ENCODE assay signal across 12 cellular contexts in the genomic region with DNA sequence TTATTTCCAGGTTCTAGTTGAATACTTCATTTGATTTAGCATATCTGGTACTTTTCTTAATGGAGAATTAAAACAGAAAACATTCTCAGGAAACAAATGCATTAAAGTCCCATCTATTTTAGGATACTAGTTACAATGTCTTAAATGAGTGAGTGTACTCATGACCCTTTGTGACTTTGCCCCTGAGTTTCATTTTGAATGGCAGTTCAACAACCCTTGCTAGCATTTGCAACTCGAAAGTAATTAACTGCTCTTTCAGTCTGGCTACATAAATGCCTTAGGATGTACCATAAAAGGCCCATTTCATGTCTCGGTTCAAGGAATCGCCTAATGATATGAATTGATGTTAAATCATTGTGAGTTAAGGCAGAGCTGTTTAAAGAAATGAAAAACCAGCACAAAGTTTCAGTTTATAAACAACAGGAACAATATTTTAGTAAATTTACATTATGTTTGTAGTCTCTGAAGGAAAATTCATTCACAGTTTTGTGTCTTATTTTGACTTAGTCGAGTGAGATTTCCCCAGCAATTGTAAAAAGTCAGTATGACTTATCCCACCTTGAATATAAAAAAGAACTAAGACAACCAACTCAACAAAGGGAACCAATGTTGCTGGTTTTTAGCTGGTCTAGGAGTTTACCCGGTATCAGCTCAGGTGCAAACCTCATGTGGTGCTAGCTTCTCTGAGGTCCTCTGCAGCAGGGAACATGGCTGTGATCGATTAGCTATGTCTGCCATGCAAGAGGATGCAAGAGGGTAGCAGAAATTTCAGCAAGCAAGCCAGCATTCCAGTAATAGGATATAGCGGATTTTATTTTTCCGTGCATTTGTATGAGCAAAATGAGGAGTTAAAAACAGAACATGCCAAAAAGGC.
DNase-seq lines count a peak whose midpoint lies in the region; ATAC-seq, FAIRE-seq and TF ChIP-seq lines count a peak whose summit lies in the region.
"Had no signal": no experiment of that assay in that cellular context is flagged by ENCODE, and none has a peak within 500 bp of the region (broad histone marks: within the 10 kb centered on the region; RNA-seq: fewer than 3 reads in every experiment).

No MANE protein-coding gene starts in this region.

- no peak for TF ChIP-seq CTCF in GM10266 (IDR thresholded peaks at IDR 0.05; ENCODE audit: control insufficient read depth, insufficient read depth, low read depth, missing control alignments)
- TF ChIP-seq CTCF in spleen (IDR thresholded peaks at IDR 0.05 in 8 of 11, conservative IDR thresholded peaks at IDR 0.05 in 3 of 11): no peak

- no peak overlapping the region for H3K4me3 Mint-ChIP-seq in T-helper 1 cell treated with Interleukin-12 subunit alpha and Interleukin-12 subunit beta and Interleukin-4 antibody, amounts not matched to agents 30 μg/mL and 1 μg/mL, for 36 hours
- no peak overlapping the region for H3K4me3 Mint-ChIP-seq in stimulated activated memory B cell treated with anti-CD40 and anti-IgM and Interleukin-4, amounts not matched to agents 10 μg/mL and 1 μg/mL and 100 μg/mL, for 72 hours
- H3K4me3 Mint-ChIP-seq: activated B cell treated with CpG ODN at 0.5 μM for 24 hours had no signal

- H3K9me3 Mint-ChIP-seq in T-helper 1 cell treated with Interleukin-12 subunit alpha and Interleukin-12 subunit beta and Interleukin-4 antibody, amounts not matched to agents 30 μg/mL and 1 μg/mL, for 36 hours: no peaks in the 10 kb centered on the region
- H3K9me3 Mint-ChIP-seq in stimulated activated memory B cell treated with anti-CD40 and anti-IgM and Interleukin-4, amounts not matched to agents 10 μg/mL and 1 μg/mL and 100 μg/mL, for 72 hours: no peaks in the 10 kb centered on the region
- H3K9me3 Mint-ChIP-seq: activated B cell treated with CpG ODN at 0.5 μM for 24 hours had no signal

- no peaks in the 10 kb centered on the region for H3K36me3 Mint-ChIP-seq in T-helper 1 cell treated with Interleukin-12 subunit alpha and Interleukin-12 subunit beta and Interleukin-4 antibody, amounts not matched to agents 30 μg/mL and 1 μg/mL, for 36 hours (ENCODE audit: low read depth)
- no peaks in the 10 kb centered on the region for H3K36me3 Mint-ChIP-seq in stimulated activated memory B cell treated with anti-CD40 and anti-IgM and Interleukin-4, amounts not matched to agents 10 μg/mL and 1 μg/mL and 100 μg/mL, for 72 hours

- intact Hi-C loops in sciatic nerve (cut with DNase I) (no loop called here), spleen (cut with DNase I; ENCODE audit: low total_unique reads) (no loop called here)

- peak overlapping the region in 2 of 8 donors; percentile 24 to 31 for H3K27ac ChIP-seq in spleen
- H3K27ac ChIP-seq: parathyroid adenoma had no signal

- H3K27ac Mint-ChIP-seq in T-helper 1 cell treated with Interleukin-12 subunit alpha and Interleukin-12 subunit beta and Interleukin-4 antibody, amounts not matched to agents 30 μg/mL and 1 μg/mL, for 36 hours: peak overlapping the region; percentile 42
- H3K27ac Mint-ChIP-seq in stimulated activated memory B cell treated with anti-CD40 and anti-IgM and Interleukin-4, amounts not matched to agents 10 μg/mL and 1 μg/mL and 100 μg/mL, for 72 hours: no peak overlapping the region
- H3K27ac Mint-ChIP-seq: activated B cell treated with CpG ODN at 0.5 μM for 24 hours had no signal

- ATAC-seq in HG02870 (IDR thresholded peaks at IDR 0.05; ENCODE audit: unreplicated experiment): peak; percentile 98
- no peak for ATAC-seq in sciatic nerve
- no peak for ATAC-seq in stimulated activated memory B cell treated with anti-CD40 and anti-IgM and Interleukin-4, amounts not matched to agents 10 μg/mL and 1 μg/mL and 100 μg/mL, for 72 hours
- ATAC-seq: Right ventricle myocardium inferior had no signal

- no peaks in the 10 kb centered on the region for H3K27me3 ChIP-seq in spleen (replicated peaks in 1 of 7)

- H3K4me1 ChIP-seq in spleen: peaks cover 0 to 17% (median 9%) of the 10 kb centered on the region in 6 donors

- no peaks in the 10 kb centered on the region for H3K9me3 ChIP-seq in spleen

- FAIRE-seq in GM19239 (lab: Jason Lieb, UNC): peak; percentile 84

- peaks cover 21% of the 10 kb centered on the region for H3K4me1 Mint-ChIP-seq in T-helper 1 cell treated with Interleukin-12 subunit alpha and Interleukin-12 subunit beta and Interleukin-4 antibody, amounts not matched to agents 30 μg/mL and 1 μg/mL, for 36 hours (ENCODE audit: low read depth)
- no peaks in the 10 kb centered on the region for H3K4me1 Mint-ChIP-seq in stimulated activated memory B cell treated with anti-CD40 and anti-IgM and Interleukin-4, amounts not matched to agents 10 μg/mL and 1 μg/mL and 100 μg/mL, for 72 hours
- H3K4me1 Mint-ChIP-seq: activated B cell treated with CpG ODN at 0.5 μM for 24 hours had no signal

- TF ChIP-seq POLR2A in spleen (IDR thresholded peaks at IDR 0.05): no peak

- WGBS in spleen, 5 donors: 65 to 84% (median 80%) methylated on average over 8 of the region's 8 CpGs

- no peaks in the 10 kb centered on the region for H3K27me3 Mint-ChIP-seq in T-helper 1 cell treated with Interleukin-12 subunit alpha and Interleukin-12 subunit beta and Interleukin-4 antibody, amounts not matched to agents 30 μg/mL and 1 μg/mL, for 36 hours (ENCODE audit: low read depth)
- no peaks in the 10 kb centered on the region for H3K27me3 Mint-ChIP-seq in stimulated activated memory B cell treated with anti-CD40 and anti-IgM and Interleukin-4, amounts not matched to agents 10 μg/mL and 1 μg/mL and 100 μg/mL, for 72 hours
- H3K27me3 Mint-ChIP-seq: activated B cell treated with CpG ODN at 0.5 μM for 24 hours had no signal

- DNase-seq in GM10266 (ENCODE audit: extremely low spot score): peak; percentile 29
- peak; percentile 6 for DNase-seq in GM19239 (ENCODE audit: insufficient read length, low spot score)
- DNase-seq in sciatic nerve (ENCODE audit: low spot score): no peak
- DNase-seq in spleen: no peak
- no peak for DNase-seq in NCI-H146 (lab: John Stamatoyannopoulos, UW)
- DNase-seq: activated B cell treated with CpG ODN at 0.5 μM for 24 hours, NCI-H2081 treated with DMSO at 0.1 percent for 48 hours had no signal

- H3K4me3 ChIP-seq in spleen: no peak overlapping the region

- no peaks in the 10 kb centered on the region for H3K36me3 ChIP-seq in spleen

Comparison
In these comparisons a context has a peak if more than half of its experiments do, and no peak if none do; other contexts are left out.
1. DNase-seq: peak in GM10266 (single experiment) and GM19239 (single experiment); none in sciatic nerve (single experiment), spleen (single experiment) and NCI-H146 (single experiment).